Comparison of ENCODE assay signal across 20 cellular contexts in the genomic region with DNA sequence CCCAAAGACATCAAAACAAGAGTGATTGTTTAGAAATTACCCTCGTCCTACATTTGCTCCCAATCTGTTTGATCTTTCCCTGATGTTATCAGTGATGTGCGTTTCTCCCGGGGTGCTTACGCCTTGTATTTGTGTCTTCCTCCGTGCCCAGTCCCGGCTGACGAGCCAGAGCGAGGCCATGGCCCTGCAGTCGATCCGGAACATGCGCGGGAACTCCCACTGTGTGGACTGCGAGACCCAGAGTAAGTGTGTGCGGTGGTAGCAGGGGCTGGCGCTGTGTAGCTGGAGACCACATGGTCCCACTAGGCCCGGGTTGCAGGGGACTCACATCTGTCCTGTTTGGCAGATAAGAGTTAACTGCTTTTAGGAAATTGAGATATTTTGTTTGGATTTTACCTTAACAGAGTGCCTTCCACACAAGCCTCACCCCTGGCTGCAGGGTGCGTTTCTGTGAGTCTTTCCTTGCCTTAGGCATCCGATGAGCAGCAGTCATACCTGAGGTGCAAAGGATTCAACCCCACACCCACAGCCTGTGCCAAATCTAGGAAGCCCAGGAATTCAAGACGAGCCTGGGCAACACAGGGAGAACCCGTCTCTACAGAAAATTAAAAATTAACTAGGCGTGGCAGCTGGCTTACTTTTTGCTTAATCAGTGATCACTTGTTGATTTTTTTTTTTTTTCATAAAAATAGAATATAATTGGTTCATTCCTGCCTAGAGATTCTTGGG.
"Had no signal": no experiment of that assay in that cellular context is flagged by ENCODE, and none has a peak within 500 bp of the region (broad histone marks: within the 10 kb centered on the region; RNA-seq: fewer than 3 reads in every experiment).

No MANE protein-coding gene starts in this region.

- DNase-seq: activated CD4-positive, alpha-beta T cell treated with anti-CD3 and anti-CD28 coated beads, Interleukin-2, amount 50 U/mL, for 4 hours; activated gamma-delta T cell treated with Interleukin-2 at 50 U/mL for 16 hours; activated naive CD8-positive, alpha-beta T cell treated with anti-CD3 and anti-CD28 coated beads for 36 hours; amygdala; body of pancreas; central memory CD4-positive, alpha-beta T cell; dorsolateral prefrontal cortex; left lung; naive thymus-derived CD4-positive, alpha-beta T cell; sigmoid colon; SJCRH30; stimulated activated CD4-positive, alpha-beta T cell treated with anti-CD3 and anti-CD28 coated beads, Interleukin-4, amount 100 ng/mL, for 24 hours; T-helper 2 cell; WERI-Rb-1 had no signal

- H3K4me1 Mint-ChIP-seq: activated naive CD8-positive, alpha-beta T cell treated with anti-CD3 and anti-CD28 coated beads for 36 hours; memory B cell; naive thymus-derived CD4-positive, alpha-beta T cell; stimulated activated effector memory CD8-positive, alpha-beta T cell treated with anti-CD3 and anti-CD28 coated beads, Interleukin-12 subunit alpha, Interleukin-12 subunit beta, amount 100 ng/mL, for 72 hours had no signal

- H3K27ac ChIP-seq: body of pancreas, dorsolateral prefrontal cortex, esophagus muscularis mucosa, left lung, parathyroid adenoma, sigmoid colon, SJCRH30, thoracic aorta, WERI-Rb-1 had no signal

- H3K9me3 ChIP-seq: body of pancreas, esophagus muscularis mucosa, left lung, sigmoid colon, SJCRH30, thoracic aorta had no signal

- H3K4me3 Mint-ChIP-seq: activated naive CD8-positive, alpha-beta T cell treated with anti-CD3 and anti-CD28 coated beads for 36 hours; activated T-helper 1 cell treated with anti-CD3 and anti-CD28 coated beads, Interleukin-12 subunit alpha, Interleukin-12 subunit beta, Interleukin-2, Interleukin-4 antibody, amounts not matched to agents 30 ng/mL and 10 ng/mL and 1 ng/mL, durations not matched to agents 14 hours and 24 hours and 36 hours; memory B cell; naive thymus-derived CD4-positive, alpha-beta T cell; stimulated activated effector memory CD8-positive, alpha-beta T cell treated with anti-CD3 and anti-CD28 coated beads, Interleukin-12 subunit alpha, Interleukin-12 subunit beta, amount 100 ng/mL, for 72 hours had no signal

- H3K27ac Mint-ChIP-seq: activated naive CD8-positive, alpha-beta T cell treated with anti-CD3 and anti-CD28 coated beads for 36 hours; activated T-helper 1 cell treated with anti-CD3 and anti-CD28 coated beads, Interleukin-12 subunit alpha, Interleukin-12 subunit beta, Interleukin-2, Interleukin-4 antibody, amounts not matched to agents 30 ng/mL and 10 ng/mL and 1 ng/mL, durations not matched to agents 14 hours and 24 hours and 36 hours; memory B cell; naive thymus-derived CD4-positive, alpha-beta T cell had no signal

- H3K4me3 ChIP-seq: body of pancreas, dorsolateral prefrontal cortex, esophagus muscularis mucosa, left lung, sigmoid colon, SJCRH30, thoracic aorta had no signal

- ATAC-seq: body of pancreas; left lung; naive thymus-derived CD4-positive, alpha-beta T cell; stimulated activated effector memory CD8-positive, alpha-beta T cell treated with anti-CD3 and anti-CD28 coated beads, Interleukin-12 subunit alpha, Interleukin-12 subunit beta, amount 100 ng/mL, for 72 hours had no signal

- H3K27me3 ChIP-seq: body of pancreas, dorsolateral prefrontal cortex, esophagus muscularis mucosa, left lung, sigmoid colon, SJCRH30 had no signal

- H3K4me1 ChIP-seq: esophagus muscularis mucosa, left lung, sigmoid colon, SJCRH30 had no signal

- H3K9ac ChIP-seq: parathyroid adenoma had no signal

- H2AFZ ChIP-seq: parathyroid adenoma had no signal

- H3K9me3 Mint-ChIP-seq: activated naive CD8-positive, alpha-beta T cell treated with anti-CD3 and anti-CD28 coated beads for 36 hours; activated T-helper 1 cell treated with anti-CD3 and anti-CD28 coated beads, Interleukin-12 subunit alpha, Interleukin-12 subunit beta, Interleukin-2, Interleukin-4 antibody, amounts not matched to agents 30 ng/mL and 10 ng/mL and 1 ng/mL, durations not matched to agents 14 hours and 24 hours and 36 hours; memory B cell; naive thymus-derived CD4-positive, alpha-beta T cell; stimulated activated effector memory CD8-positive, alpha-beta T cell treated with anti-CD3 and anti-CD28 coated beads, Interleukin-12 subunit alpha, Interleukin-12 subunit beta, amount 100 ng/mL, for 72 hours had no signal

- H3K79me2 ChIP-seq: parathyroid adenoma had no signal

- H3K36me3 Mint-ChIP-seq: activated naive CD8-positive, alpha-beta T cell treated with anti-CD3 and anti-CD28 coated beads for 36 hours; memory B cell; naive thymus-derived CD4-positive, alpha-beta T cell had no signal
